1 cellular context compared by ENCODE assay signal in genomic region chr3:196839351-196839750, GRCh38.
TF ChIP-seq lines count a peak whose summit lies in the region.
"Not testable (repeated sequence)": the region's sequence is repeated elsewhere in the genome, so short reads cannot be mapped to it uniquely, and the experiment has no call there.

No MANE protein-coding gene starts in this region.

TF ChIP-seq in HepG2, 621 proteins besides CTCF, POLR2A, EP300 and RAD21 (continued from another document and continues in another):
- TF ChIP-seq TFAP4 (IDR thresholded peaks at IDR 0.05; ENCODE audit: borderline replicate concordance, low read depth) (0 out of 2 replicates have a peak, but pooled peaks have one; percentile 40), HDAC1 (CRISPR knock-in tag; IDR thresholded peaks at IDR 0.05) (peak; percentile 46; the same call in 1 of the 2 replicates), HNF1B (CRISPR knock-in tag; IDR thresholded peaks at IDR 0.05) (0 out of 2 replicates have a peak, but pooled peaks have one; percentile 26), TFE3 (CRISPR knock-in tag; IDR thresholded peaks at IDR 0.05) (peak; percentile 89), PHF21A (CRISPR knock-in tag; IDR thresholded peaks at IDR 0.05) (0 out of 2 replicates have a peak, but pooled peaks have one; percentile 47), SKI (IDR thresholded peaks at IDR 0.05; ENCODE audit: partially characterized antibody) (peak; percentile 42), ZMYM4 (CRISPR knock-in tag; IDR thresholded peaks at IDR 0.05) (peak; percentile 53; the same call in 1 of the 2 replicates), MED1 (CRISPR knock-in tag; IDR thresholded peaks at IDR 0.05) (peak; percentile 72; the same call in 1 of the 2 replicates), SOX13 (CRISPR knock-in tag; conservative IDR thresholded peaks at IDR 0.05 in 1 of 2, IDR thresholded peaks at IDR 0.05 in 1 of 2) (peak in 1 of 2 experiments; percentile 48; a peak in 1 of 4 replicates), CEBPB (IDR thresholded peaks at IDR 0.05; ENCODE audit: borderline replicate concordance, low read depth, low read length) (peak; percentile 88), ZNF317 (CRISPR knock-in tag; IDR thresholded peaks at IDR 0.05) (0 out of 2 replicates have a peak, but pooled peaks have one; percentile 16), NCOR1 (IDR thresholded peaks at IDR 0.05; ENCODE audit: borderline replicate concordance, low read length) (peak; percentile 54; the same call in 1 of the 2 replicates), ARID4A (CRISPR knock-in tag; IDR thresholded peaks at IDR 0.05; ENCODE audit: borderline replicate concordance) (peak; percentile 46; the same call in 1 of the 2 replicates), FOXO1 (CRISPR knock-in tag; IDR thresholded peaks at IDR 0.05) (peak; percentile 42; the same call in 1 of the 2 replicates), HDAC2 (CRISPR knock-in tag; IDR thresholded peaks at IDR 0.05) (peak; percentile 70), ZGPAT (CRISPR knock-in tag; IDR thresholded peaks at IDR 0.05) (peak; percentile 53; the same call in 1 of the 2 replicates), USF2 (CRISPR knock-in tag; IDR thresholded peaks at IDR 0.05; ENCODE audit: borderline replicate concordance) (peak; percentile 67; the same call in 1 of the 2 replicates), THRA (CRISPR knock-in tag; IDR thresholded peaks at IDR 0.05; ENCODE audit: borderline replicate concordance) (peak; percentile 61; the same call in 1 of the 2 replicates), ARID5B (CRISPR knock-in tag; IDR thresholded peaks at IDR 0.05) (peak; percentile 80), AHDC1 (CRISPR knock-in tag; IDR thresholded peaks at IDR 0.05; ENCODE audit: borderline replicate concordance) (peak; percentile 59; the same call in 1 of the 2 replicates), FOSL2 (CRISPR knock-in tag; IDR thresholded peaks at IDR 0.05) (peak; percentile 55), SOX6 (CRISPR knock-in tag; IDR thresholded peaks at IDR 0.05) (peak; percentile 74), RXRB (CRISPR knock-in tag; IDR thresholded peaks at IDR 0.05; ENCODE audit: borderline replicate concordance) (peak; percentile 95)
- TF ChIP-seq SOX13 (IDR thresholded peaks at IDR 0.05); USF2 (IDR thresholded peaks at IDR 0.05; ENCODE audit: low read depth, low read length); SOX6 (IDR thresholded peaks at IDR 0.05): not testable (repeated sequence)
